In the genomic region with DNA sequence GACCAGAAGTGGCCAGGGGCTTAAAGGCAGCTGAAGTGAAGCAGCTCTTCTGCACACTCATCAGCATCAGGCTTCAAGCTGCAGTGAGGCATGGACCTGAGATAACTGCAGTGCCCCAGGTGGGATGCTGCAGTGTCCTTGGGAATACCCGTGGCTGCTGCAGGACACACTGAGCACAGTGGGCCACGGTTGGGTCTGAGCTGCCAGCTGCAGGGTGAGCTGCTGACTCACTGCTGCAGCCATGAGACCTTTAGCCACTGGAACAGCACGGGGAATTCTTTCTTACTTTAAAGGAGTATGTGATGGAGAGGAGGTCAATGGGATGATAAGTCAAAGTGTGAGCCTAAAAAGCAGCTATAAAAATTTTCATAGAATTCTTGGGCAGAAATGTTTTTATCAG, we compare ENCODE assay signal across 25 cellular contexts.
DNase-seq lines count a peak whose midpoint lies in the region; ATAC-seq and TF ChIP-seq lines count a peak whose summit lies in the region.
"Had no signal": no experiment of that assay in that cellular context is flagged by ENCODE, and none has a peak within 500 bp of the region (broad histone marks: within the 10 kb centered on the region; RNA-seq: fewer than 3 reads in every experiment).

No MANE protein-coding gene starts in this region.

- no peak overlapping the region for H2AK5ac ChIP-seq in IMR-90 (ENCODE audit: low read depth, low read length)

- no peak overlapping the region for H3K14ac ChIP-seq in IMR-90 (replicated peaks; ENCODE audit: low read depth, low read length)

- dilution Hi-C loops in IMR-90 (cut with HindIII; ENCODE audit: low sequenced_read_pairs, unreplicated experiment) = no loop called here

- H4K5ac ChIP-seq in IMR-90 (ENCODE audit: low read depth, low read length) = no peak overlapping the region

- H4K8ac ChIP-seq in IMR-90 (ENCODE audit: low read depth in 2 of 2, low read length in 2 of 2) = no peak overlapping the region

- H2AK9ac ChIP-seq in IMR-90 (replicated peaks; ENCODE audit: low read depth, low read length, poor library complexity) = no peak overlapping the region

- H3K9me3 Mint-ChIP-seq in activated CD4-positive, alpha-beta T cell treated with anti-CD3 and anti-CD28 coated beads, Interleukin-2, amount 10 ng/mL, durations not matched to agents 7 days and 5 days = peaks cover 6% of the 10 kb centered on the region
- H3K9me3 Mint-ChIP-seq: activated naive CD4-positive, alpha-beta T cell treated with anti-CD3 and anti-CD28 coated beads for 36 hours; CD8-positive, alpha-beta memory T cell had no signal

- H3K9me1 ChIP-seq in IMR-90 (ENCODE audit: insufficient read depth, low read length) = no peaks in the 10 kb centered on the region

- no peaks in the 10 kb centered on the region for H3K9me3 ChIP-seq in IMR-90 (ENCODE audit: control insufficient read depth, insufficient read depth, low read length)
- H3K9me3 ChIP-seq in PC-9 (ENCODE audit: insufficient read depth, low read depth) = no peaks in the 10 kb centered on the region
- H3K9me3 ChIP-seq: ascending aorta, heart right ventricle, Peyer's patch, tibial nerve had no signal

- H3K4me2 ChIP-seq in IMR-90 (ENCODE audit: low read depth, low read length) (no peak overlapping the region), PC-9 (no peak overlapping the region)

- H3K79me1 ChIP-seq in IMR-90 (ENCODE audit: low read depth in 1 of 2, low read length in 2 of 2) = no peaks in the 10 kb centered on the region

- intact Hi-C loops in IMR-90 (cut with micrococcal nuclease) = no loop called here
- intact Hi-C loops in PC-9 (cut with micrococcal nuclease; ENCODE audit: unreplicated experiment) = loop anchor here (5.0 kb wide), 1 partner anchor 131 kb away; no protein-coding TSS in a partner anchor

- H3K27me3 ChIP-seq in IMR-90 (ENCODE audit: control insufficient read depth, insufficient read depth, low read length) (peaks cover 2% of the 10 kb centered on the region), PC-9 (ENCODE audit: insufficient read depth, low read depth) (no peaks in the 10 kb centered on the region)
- H3K27me3 ChIP-seq: ascending aorta, heart right ventricle, Peyer's patch, SJCRH30, tibial nerve had no signal

- no peak overlapping the region for H3K18ac ChIP-seq in IMR-90 (ENCODE audit: low read depth, low read length)

- in situ Hi-C loops in IMR-90 (cut with MboI; ENCODE audit: low sequenced_read_pairs) = loop anchor here (5.0 kb wide), 1 partner anchor 131 kb away; no protein-coding TSS in a partner anchor
- in situ Hi-C loops in astrocyte of the spinal cord (cut with HindIII; ENCODE audit: low sequenced_read_pairs) = no loop called here

- H3K9me2 ChIP-seq in PC-9 (ENCODE audit: insufficient read depth) = no peaks in the 10 kb centered on the region

- no peak overlapping the region for H4K91ac ChIP-seq in IMR-90 (ENCODE audit: insufficient read depth, low read depth, low read length)

- no peak overlapping the region for H3K56ac ChIP-seq in IMR-90 (ENCODE audit: extremely low read depth, insufficient read depth, low read length)

- ATAC-seq in IMR-90 (ENCODE audit: low read depth) (0 out of 2 replicates have a peak, but pooled peaks have one; percentile 16), HG02938 (IDR thresholded peaks at IDR 0.05; ENCODE audit: unreplicated experiment) (no peak), HG02840 (IDR thresholded peaks at IDR 0.05; ENCODE audit: low FRiP score, unreplicated experiment) (no peak)
- ATAC-seq: activated CD8-positive, alpha-beta memory T cell treated with anti-CD3 and anti-CD28 coated beads, Interleukin-2, amount 10 ng/mL, durations not matched to agents 7 days and 5 days; heart right ventricle; left lobe of liver had no signal

- no TSS peak for BruUV-seq in IMR-90 (replicated peaks; lab: Mats Ljungman, UMichigan)
- BruUV-seq in PC-9 (replicated peaks; lab: Mats Ljungman, UMichigan) = no TSS peak

- WGBS in IMR-90 (ENCODE audit: extremely low coverage in 2 of 2, insufficient read length in 1 of 2), 2 experiments = 52% methylated on average over 2 of the region's 3 CpGs; no CpG with 5 or more reads in 1 of the 2 experiments

- no peak for DNase-seq in activated CD4-positive, alpha-beta T cell treated with anti-CD3 and anti-CD28 coated beads, Interleukin-2, amount 10 ng/mL, durations not matched to agents 7 days and 5 days
- DNase-seq in activated CD4-positive, alpha-beta T cell treated with anti-CD3 and anti-CD28 coated beads, Interleukin-2, amount 50 U/mL, for 48 hours = no peak
- DNase-seq in IMR-90 (peak; percentile 5), astrocyte of the spinal cord (ENCODE audit: low read depth, low spot score) (peak; percentile 22), retina (peak; percentile 4), PC-9 (no peak)
- DNase-seq: activated CD8-positive, alpha-beta memory T cell treated with anti-CD3 and anti-CD28 coated beads, Interleukin-2, amount 10 ng/mL, durations not matched to agents 7 days and 5 days; activated naive CD4-positive, alpha-beta T cell treated with anti-CD3 and anti-CD28 coated beads for 36 hours; CD8-positive, alpha-beta memory T cell; cerebellar nuclear complex; DMS79 treated with DMSO at 0.1 percent for 48 hours; H7; heart right ventricle; mesendoderm; NCI-H2081 treated with DMSO at 0.1 percent for 48 hours; nucleus accumbens; Peyer's patch had no signal

- H3K27me3 Mint-ChIP-seq in activated CD4-positive, alpha-beta T cell treated with anti-CD3 and anti-CD28 coated beads, Interleukin-2, amount 10 ng/mL, durations not matched to agents 7 days and 5 days = no peaks in the 10 kb centered on the region
- H3K27me3 Mint-ChIP-seq: activated CD8-positive, alpha-beta memory T cell treated with anti-CD3 and anti-CD28 coated beads, Interleukin-2, amount 10 ng/mL, durations not matched to agents 7 days and 5 days; CD8-positive, alpha-beta memory T cell had no signal

- no peak overlapping the region for H2BK15ac ChIP-seq in IMR-90 (ENCODE audit: low read depth, low read length)

- no peak overlapping the region for H2BK20ac ChIP-seq in IMR-90 (ENCODE audit: low read depth, low read length)

- no peak overlapping the region for H3K4me3 Mint-ChIP-seq in activated CD4-positive, alpha-beta T cell treated with anti-CD3 and anti-CD28 coated beads, Interleukin-2, amount 10 ng/mL, durations not matched to agents 7 days and 5 days
- H3K4me3 Mint-ChIP-seq: activated CD8-positive, alpha-beta memory T cell treated with anti-CD3 and anti-CD28 coated beads, Interleukin-2, amount 10 ng/mL, durations not matched to agents 7 days and 5 days; activated naive CD4-positive, alpha-beta T cell treated with anti-CD3 and anti-CD28 coated beads for 36 hours; B cell had no signal

- H2BK5ac ChIP-seq in IMR-90 (ENCODE audit: low read depth, low read length, poor library complexity, severe bottlenecking) = no peak overlapping the region

- no peak overlapping the region for H3K23ac ChIP-seq in IMR-90 (ENCODE audit: low read depth, low read length)

- H3K4ac ChIP-seq in IMR-90 (ENCODE audit: low read depth, low read length) = no peak overlapping the region

- H3K27ac ChIP-seq in IMR-90 (ENCODE audit: insufficient read depth, low read length) = no peak overlapping the region
- no peak overlapping the region for H3K27ac ChIP-seq in PC-9
- H3K27ac ChIP-seq: ascending aorta, heart right ventricle, Peyer's patch, skin epidermis, tibial nerve had no signal

- POLR2A ChIA-PET in activated CD4-positive, alpha-beta T cell treated with anti-CD3 and anti-CD28 coated beads, Interleukin-2, amount 10 ng/mL, durations not matched to agents 7 days and 5 days (lab: Charles Lee) = no interaction called here
- POLR2A ChIA-PET in IMR-90 (lab: Charles Lee; ENCODE audit: unreplicated experiment) = no interaction called here
- POLR2A ChIA-PET in PC-9 (lab: Charles Lee; ENCODE audit: unreplicated experiment) = interaction anchor here (0.5 kb wide), 1 partner anchor 1268 kb away, joined by 3 read pairs; no protein-coding TSS in a partner anchor

- peak overlapping the region; percentile 42 for H3K27ac Mint-ChIP-seq in activated CD4-positive, alpha-beta T cell treated with anti-CD3 and anti-CD28 coated beads, Interleukin-2, amount 10 ng/mL, durations not matched to agents 7 days and 5 days
- H3K27ac Mint-ChIP-seq: activated naive CD4-positive, alpha-beta T cell treated with anti-CD3 and anti-CD28 coated beads for 36 hours; B cell had no signal

- H2BK120ac ChIP-seq in IMR-90 (ENCODE audit: low read depth, low read length) = no peak overlapping the region

- H3K4me1 ChIP-seq in IMR-90 (ENCODE audit: control insufficient read depth, insufficient read depth, low read length) (no peaks in the 10 kb centered on the region), PC-9 (replicated peaks; ENCODE audit: insufficient read depth) (no peaks in the 10 kb centered on the region; the same call in 1 of the 2 replicates)
- H3K4me1 ChIP-seq: ascending aorta had no signal

- H3K36me3 ChIP-seq in IMR-90 (ENCODE audit: control insufficient read depth, insufficient read depth, low read length) = no peaks in the 10 kb centered on the region
- H3K36me3 ChIP-seq in PC-9 (ENCODE audit: low read depth) = no peaks in the 10 kb centered on the region
- H3K36me3 ChIP-seq: ascending aorta, heart right ventricle, Peyer's patch, SJCRH30, tibial nerve had no signal

- no peak overlapping the region for H3K4me3 ChIP-seq in IMR-90 (ENCODE audit: insufficient read depth, low read depth, low read length)
- H3K4me3 ChIP-seq in astrocyte of the spinal cord (ENCODE audit: low read depth, low read length) = no peak overlapping the region
- no peak overlapping the region for H3K4me3 ChIP-seq in PC-9
- H3K4me3 ChIP-seq: ascending aorta, heart right ventricle, Peyer's patch, SJCRH30, skin epidermis, tibial nerve had no signal

- TF ChIP-seq CTCF in IMR-90 (conservative IDR thresholded peaks at IDR 0.05; ENCODE audit: low read depth, low read length) (no peak), astrocyte of the spinal cord (IDR thresholded peaks at IDR 0.05; ENCODE audit: low read depth, low read length) (no peak), PC-9 (conservative IDR thresholded peaks at IDR 0.05) (no peak)

- no peaks in the 10 kb centered on the region for H3K79me2 ChIP-seq in PC-9 (ENCODE audit: low read depth)

- no peak for TF ChIP-seq POLR2A in IMR-90 (IDR thresholded peaks at IDR 0.05; ENCODE audit: low read depth, low read length)

- no peak overlapping the region for H3K9ac ChIP-seq in IMR-90 (ENCODE audit: low read depth, low read length)

- CTCF ChIA-PET in activated CD4-positive, alpha-beta T cell treated with anti-CD3 and anti-CD28 coated beads, Interleukin-2, amount 10 ng/mL, durations not matched to agents 7 days and 5 days (lab: Charles Lee) = interaction anchor here (0.9 to 4.1 kb wide), 7 partner anchors 8 to 168 kb away, joined by 3 to 44 read pairs (median 3); no protein-coding TSS in a partner anchor
- CTCF ChIA-PET in IMR-90 (lab: Yijun Ruan, JAX) = no interaction called here
- CTCF ChIA-PET in PC-9 (lab: Charles Lee) = no interaction called here

- H3F3A ChIP-seq in PC-9 (ENCODE audit: insufficient read depth, low read depth) = no peaks in the 10 kb centered on the region

- peaks cover 16% of the 10 kb centered on the region for H3K36me3 Mint-ChIP-seq in activated CD4-positive, alpha-beta T cell treated with anti-CD3 and anti-CD28 coated beads, Interleukin-2, amount 10 ng/mL, durations not matched to agents 7 days and 5 days (ENCODE audit: low read depth)

- H2AFZ ChIP-seq in IMR-90 (replicated peaks; ENCODE audit: low read length, poor library complexity) = no peak overlapping the region
- H2AFZ ChIP-seq in PC-9 = no peak overlapping the region

- peaks cover 81% of the 10 kb centered on the region for H3K4me1 Mint-ChIP-seq in activated CD4-positive, alpha-beta T cell treated with anti-CD3 and anti-CD28 coated beads, Interleukin-2, amount 10 ng/mL, durations not matched to agents 7 days and 5 days

- no peak for TF ChIP-seq RAD21 in IMR-90 (IDR thresholded peaks at IDR 0.05; ENCODE audit: low read length)

- H4K20me1 ChIP-seq in IMR-90 (ENCODE audit: insufficient read depth, low read length) (no peaks in the 10 kb centered on the region), PC-9 (ENCODE audit: insufficient read depth) (no peaks in the 10 kb centered on the region)

Comparison
In these comparisons a context has a peak if more than half of its experiments do, and no peak if none do; other contexts are left out.
1. DNase-seq: peak in IMR-90 (single experiment), astrocyte of the spinal cord (single experiment) and retina (single experiment); none in activated CD4-positive, alpha-beta T cell treated with anti-CD3 and anti-CD28 coated beads, Interleukin-2, amount 10 ng/mL, durations not matched to agents 7 days and 5 days (single experiment), activated CD4-positive, alpha-beta T cell treated with anti-CD3 and anti-CD28 coated beads, Interleukin-2, amount 50 U/mL, for 48 hours (0 of 2) and PC-9 (0 of 2).